Comparison of ENCODE assay signal across 20 cellular contexts in the genomic region with DNA sequence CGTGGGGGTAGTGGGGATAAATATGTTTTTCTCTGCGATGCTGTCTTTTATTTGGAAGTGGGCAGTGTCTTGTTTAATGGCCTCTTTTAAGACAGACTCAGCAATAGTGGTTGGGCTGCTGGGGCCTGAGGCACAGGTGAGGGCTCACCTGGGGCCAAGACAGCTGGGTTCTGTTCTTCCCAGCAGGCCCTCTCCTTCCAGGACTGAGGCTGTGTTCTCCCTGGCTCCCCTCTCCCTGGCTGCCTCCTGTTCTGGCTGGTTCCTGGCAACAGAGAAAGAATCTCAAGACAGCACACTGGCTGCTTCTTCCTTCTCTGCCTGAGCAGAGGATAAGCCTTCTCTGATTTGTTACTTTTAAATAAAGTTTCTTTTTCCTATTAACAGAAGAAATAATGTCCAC. TPM values are rescaled to one million over a fixed set of nuclear protein-coding genes. Genes with fewer than 3 reads are reported as not detected.
A peak's percentile ranks its signal among the peaks of the same experiment; 100 is the strongest.
DNase-seq lines count a peak whose midpoint lies in the region; ATAC-seq and TF ChIP-seq lines count a peak whose summit lies in the region.
"Had no signal": no experiment of that assay in that cellular context is flagged by ENCODE, and none has a peak within 500 bp of the region (broad histone marks: within the 10 kb centered on the region; RNA-seq: fewer than 3 reads in every experiment).

No MANE protein-coding gene starts in this region.

- H3K79me2 ChIP-seq in mammary epithelial cell (ENCODE audit: insufficient read depth, low read length): no peaks in the 10 kb centered on the region

- no peaks in the 10 kb centered on the region for H3K36me3 Mint-ChIP-seq in nephron (ENCODE audit: low read depth)
- H3K36me3 Mint-ChIP-seq in T-cell: no peaks in the 10 kb centered on the region
- H3K36me3 Mint-ChIP-seq: CD14-positive monocyte, IgD-negative memory B cell had no signal

- H3K4me3 Mint-ChIP-seq in nephron: no peak overlapping the region
- H3K4me3 Mint-ChIP-seq in T-cell: no peak overlapping the region
- H3K4me3 Mint-ChIP-seq: CD14-positive monocyte, IgD-negative memory B cell had no signal

- H3K27ac Mint-ChIP-seq in nephron: peak overlapping the region in 2 of 3 experiments; percentile 6 to 52
- H3K27ac Mint-ChIP-seq in T-cell: no peak overlapping the region
- H3K27ac Mint-ChIP-seq: CD14-positive monocyte, IgD-negative memory B cell had no signal

- H3K27ac ChIP-seq in mammary epithelial cell (ENCODE audit: insufficient read depth, low read depth, low read length) (no peak overlapping the region), breast epithelium (no peak overlapping the region), A673 (ENCODE audit: low read depth, low read length, poor library complexity, severe bottlenecking) (no peak overlapping the region)

- TF ChIP-seq POLR2A in breast epithelium (IDR thresholded peaks at IDR 0.05): no peak

- ATAC-seq in GM18861 (IDR thresholded peaks at IDR 0.05; ENCODE audit: unreplicated experiment) (no peak), T-cell (replicated peaks in 1 of 4) (no peak)
- ATAC-seq: PC-3 had no signal

- DNase-seq in mammary epithelial cell: no peak
- no peak for DNase-seq in breast epithelium (ENCODE audit: low spot score in 2 of 2)
- peak; percentile 12 for DNase-seq in cerebellar cortex (ENCODE audit: low spot score)
- no peak for DNase-seq in EL
- DNase-seq in A673 (ENCODE audit: low spot score): no peak
- DNase-seq in T-cell: no peak
- DNase-seq: 8988T; Caco-2; GOT3; MV-4-11; NCI-H1417 treated with DMSO at 0.1 percent for 48 hours; NCI-H2029; NCI-H2227 treated with DMSO at 0.1 percent for 48 hours; NCI-H524 treated with DMSO at 0.1 percent for 48 hours; NK-92 treated with Interleukin-12 subunit alpha and Interleukin-12 subunit beta, amount 100 ng/mL, for 24 hours; PC-3 had no signal

- BruUV-seq in mammary epithelial cell (replicated peaks; lab: Mats Ljungman, UMichigan): TSS peak; percentile 77
- BruUV-seq in A673 (replicated peaks; lab: Mats Ljungman, UMichigan): no TSS peak

- H3K4me2 ChIP-seq in mammary epithelial cell (ENCODE audit: insufficient read depth, low read depth, low read length): no peak overlapping the region

- peaks cover 37% of the 10 kb centered on the region for H3K4me1 ChIP-seq in mammary epithelial cell (ENCODE audit: insufficient read depth, low read length)
- H3K4me1 ChIP-seq in breast epithelium: no peaks in the 10 kb centered on the region
- H3K4me1 ChIP-seq in A673 (ENCODE audit: insufficient read depth, low read length, poor library complexity, severe bottlenecking): no peaks in the 10 kb centered on the region

- H3K9me3 Mint-ChIP-seq in nephron (no peaks in the 10 kb centered on the region), T-cell (no peaks in the 10 kb centered on the region)
- H3K9me3 Mint-ChIP-seq: CD14-positive monocyte, IgD-negative memory B cell had no signal

- intact Hi-C loops in mammary epithelial cell (cut with micrococcal nuclease): no loop called here
- intact Hi-C loops in breast epithelium (cut with DNase I; ENCODE audit: low total_unique reads): no loop called here
- intact Hi-C loops in A673 (cut with micrococcal nuclease; ENCODE audit: unreplicated experiment): no loop called here

- CTCF ChIA-PET in mammary epithelial cell (lab: Charles Lee; ENCODE audit: low non-redundant PET) (no interaction called here), A673 (lab: Charles Lee) (no interaction called here), T-cell (lab: Charles Lee) (no interaction called here)

- 100% methylated on average over 2 of the region's 2 CpGs for WGBS in mammary epithelial cell (ENCODE audit: low coverage, missing lambda C conversion rate)

- H3K9ac ChIP-seq in mammary epithelial cell (ENCODE audit: insufficient read depth, low read length): no peak overlapping the region

- H3K4me3 ChIP-seq in mammary epithelial cell (replicated peaks in 1 of 3; ENCODE audit: insufficient read depth in 1 of 3, low read depth in 2 of 3, low read length in 3 of 3) (no peak overlapping the region), breast epithelium (no peak overlapping the region), A673 (ENCODE audit: low read depth, low read length, poor library complexity, severe bottlenecking) (no peak overlapping the region)

- H3K27me3 ChIP-seq in mammary epithelial cell (ENCODE audit: insufficient read depth, low read length) (no peaks in the 10 kb centered on the region), breast epithelium (no peaks in the 10 kb centered on the region), A673 (replicated peaks; ENCODE audit: insufficient read depth, low read depth, low read length, poor library complexity) (no peaks in the 10 kb centered on the region)

- dilution Hi-C loops in mammary epithelial cell (cut with HindIII; ENCODE audit: low sequenced_read_pairs): loop anchor here (10.0 kb wide), 1 partner anchor 167 kb away; a partner anchor contains a TSS

- H3K4me1 Mint-ChIP-seq in nephron: no peaks in the 10 kb centered on the region
- no peaks in the 10 kb centered on the region for H3K4me1 Mint-ChIP-seq in T-cell
- H3K4me1 Mint-ChIP-seq: IgD-negative memory B cell had no signal

- POLR2A ChIA-PET in A673 (lab: Charles Lee; ENCODE audit: low non-redundant PET) (no interaction called here), T-cell (lab: Charles Lee) (no interaction called here)

- H3K36me3 ChIP-seq in mammary epithelial cell (ENCODE audit: insufficient read depth, low read length) (no peaks in the 10 kb centered on the region), breast epithelium (no peaks in the 10 kb centered on the region), A673 (ENCODE audit: insufficient read depth, low read length, poor library complexity, severe bottlenecking) (no peaks in the 10 kb centered on the region)

- H3K9me3 ChIP-seq in mammary epithelial cell (replicated peaks; ENCODE audit: insufficient read depth, low read length) (no peaks in the 10 kb centered on the region), breast epithelium (no peaks in the 10 kb centered on the region), A673 (ENCODE audit: low read depth, low read length, poor library complexity, severe bottlenecking) (no peaks in the 10 kb centered on the region)
- H3K9me3 ChIP-seq: Caco-2 had no signal

- peaks cover 7% of the 10 kb centered on the region for H3K27me3 Mint-ChIP-seq in nephron (ENCODE audit: low read depth)
- H3K27me3 Mint-ChIP-seq in T-cell: peaks cover 7 to 14% of the 10 kb centered on the region in 2 donors

- no peaks in the 10 kb centered on the region for H4K20me1 ChIP-seq in mammary epithelial cell (ENCODE audit: insufficient read depth, low read length)

- TF ChIP-seq CTCF in mammary epithelial cell (conservative IDR thresholded peaks at IDR 0.05 in 1 of 2, IDR thresholded peaks at IDR 0.05 in 1 of 2; ENCODE audit: extremely low read depth in 1 of 2, insufficient read depth in 1 of 2, low read depth in 1 of 2, low read length in 2 of 2) (no peak), breast epithelium (IDR thresholded peaks at IDR 0.05) (no peak), nephron (IDR thresholded peaks at IDR 0.05; ENCODE audit: unreplicated experiment in 3 of 3) (no peak), A673 (conservative IDR thresholded peaks at IDR 0.05; ENCODE audit: low read depth, low read length) (no peak)

- H2AFZ ChIP-seq in mammary epithelial cell (ENCODE audit: low read depth, low read length): no peak overlapping the region

- in situ Hi-C loops in mammary epithelial cell (cut with MboI; ENCODE audit: low sequenced_read_pairs in 2 of 2): no loop called here

RNA-seq across cellular contexts. Expression of a gene that starts 7.4 kb away (rescaled TPM):
- 10 to 100 TPM in 1 of 2 donors, 1 to 10 TPM in 1; 1.3 to 15.3 TPM for total RNA-seq in mammary epithelial cell
- 3.5 TPM for polyA plus RNA-seq in mammary epithelial cell
- 1.1 TPM for polyA minus RNA-seq in mammary epithelial cell
- 1 to 10 TPM in 1 of 3 donors, under 1 TPM in 1, not detected in 1; 0.98 to 4.0 TPM for total RNA-seq in breast epithelium
- 0.20 TPM in 1 of 2 replicates, not detected in the other for total RNA-seq in A673 (2021)
- total RNA-seq in T-cell: not detected
- polyA plus RNA-seq: CD14-positive monocyte, IgD-negative memory B cell had no signal

Comparison
In these comparisons a context has a peak if more than half of its experiments do, and no peak if none do; other contexts are left out.
1. H3K27ac Mint-ChIP-seq: peak in nephron (2 of 3); none in T-cell (0 of 2).